ENCODE assay signal across 26 cellular contexts in genomic region chr17:14341866-14342265, GRCh38. TPM values are rescaled to one million over a fixed set of nuclear protein-coding genes. Genes with fewer than 3 reads are reported as not detected.
A peak's percentile ranks its signal among the peaks of the same experiment; 100 is the strongest.
DNase-seq lines count a peak whose midpoint lies in the region; ATAC-seq and TF ChIP-seq lines count a peak whose summit lies in the region.
"Had no signal": no experiment of that assay in that cellular context is flagged by ENCODE, and none has a peak within 500 bp of the region (broad histone marks: within the 10 kb centered on the region; RNA-seq: fewer than 3 reads in every experiment).

No MANE protein-coding gene starts in this region.

- TF ChIP-seq CTCF in fibroblast of pulmonary artery (IDR thresholded peaks at IDR 0.05; ENCODE audit: low read length, missing control alignments): no peak
- TF ChIP-seq CTCF in osteocyte (IDR thresholded peaks at IDR 0.05): no peak
- TF ChIP-seq CTCF in omental fat pad (IDR thresholded peaks at IDR 0.05): no peak

- H3K4me1 Mint-ChIP-seq in activated naive CD8-positive, alpha-beta T cell (ENCODE audit: low read depth): peaks cover 51% of the 10 kb centered on the region
- peaks cover 47% of the 10 kb centered on the region for H3K4me1 Mint-ChIP-seq in activated naive CD8-positive, alpha-beta T cell treated with anti-CD3 and anti-CD28 coated beads, Interleukin-2, amount 50 U/mL, for 24 hours
- H3K4me1 Mint-ChIP-seq in osteocyte (ENCODE audit: unreplicated experiment): peaks cover 42% of the 10 kb centered on the region

- peaks cover 12% of the 10 kb centered on the region for H3K36me3 Mint-ChIP-seq in activated naive CD8-positive, alpha-beta T cell
- H3K36me3 Mint-ChIP-seq in activated naive CD8-positive, alpha-beta T cell treated with anti-CD3 and anti-CD28 coated beads, Interleukin-2, amount 50 U/mL, for 24 hours (ENCODE audit: low read depth): peaks cover 16% of the 10 kb centered on the region
- H3K36me3 Mint-ChIP-seq in osteocyte (ENCODE audit: unreplicated experiment): peaks cover 32% of the 10 kb centered on the region

- no peak overlapping the region for H3K4me3 Mint-ChIP-seq in activated naive CD8-positive, alpha-beta T cell
- H3K4me3 Mint-ChIP-seq in activated naive CD8-positive, alpha-beta T cell treated with anti-CD3 and anti-CD28 coated beads, Interleukin-2, amount 50 U/mL, for 24 hours: no peak overlapping the region
- no peak overlapping the region for H3K4me3 Mint-ChIP-seq in osteocyte (ENCODE audit: unreplicated experiment)
- H3K4me3 Mint-ChIP-seq: HFFc6 had no signal

- H3K27me3 Mint-ChIP-seq in activated naive CD8-positive, alpha-beta T cell: no peaks in the 10 kb centered on the region
- H3K27me3 Mint-ChIP-seq in activated naive CD8-positive, alpha-beta T cell treated with anti-CD3 and anti-CD28 coated beads, Interleukin-2, amount 50 U/mL, for 24 hours: no peaks in the 10 kb centered on the region
- H3K27me3 Mint-ChIP-seq in osteocyte (ENCODE audit: unreplicated experiment): no peaks in the 10 kb centered on the region

- ATAC-seq in activated naive CD8-positive, alpha-beta T cell treated with anti-CD3 and anti-CD28 coated beads, Interleukin-2, amount 50 U/mL, for 24 hours: no peak
- no peak for ATAC-seq in omental fat pad (ENCODE audit: low FRiP score)
- ATAC-seq: left cardiac atrium; psoas muscle; stimulated activated naive B cell treated with anti-CD40 and anti-IgM and Interleukin-4, amounts not matched to agents 10 μg/mL and 1 μg/mL and 100 μg/mL, for 72 hours had no signal

- H3K9me3 Mint-ChIP-seq in activated naive CD8-positive, alpha-beta T cell (ENCODE audit: low read depth): no peaks in the 10 kb centered on the region
- H3K9me3 Mint-ChIP-seq in activated naive CD8-positive, alpha-beta T cell treated with anti-CD3 and anti-CD28 coated beads, Interleukin-2, amount 50 U/mL, for 24 hours: no peaks in the 10 kb centered on the region
- H3K9me3 Mint-ChIP-seq in osteocyte (ENCODE audit: unreplicated experiment): no peaks in the 10 kb centered on the region
- H3K9me3 Mint-ChIP-seq: HFFc6; stimulated activated naive B cell treated with anti-CD40 and anti-IgM and Interleukin-4, amounts not matched to agents 10 μg/mL and 1 μg/mL and 100 μg/mL, for 72 hours had no signal

- H3K27ac Mint-ChIP-seq in activated naive CD8-positive, alpha-beta T cell: peak overlapping the region; percentile 95
- no peak overlapping the region for H3K27ac Mint-ChIP-seq in activated naive CD8-positive, alpha-beta T cell treated with anti-CD3 and anti-CD28 coated beads, Interleukin-2, amount 50 U/mL, for 24 hours
- H3K27ac Mint-ChIP-seq in osteocyte (ENCODE audit: unreplicated experiment): peak overlapping the region; percentile 4
- H3K27ac Mint-ChIP-seq: stimulated activated naive B cell treated with anti-CD40 and anti-IgM and Interleukin-4, amounts not matched to agents 10 μg/mL and 1 μg/mL and 100 μg/mL, for 72 hours had no signal

- H3K4me3 ChIP-seq in fibroblast of pulmonary artery (replicated peaks; ENCODE audit: low read depth, low read length): no peak overlapping the region
- H3K4me3 ChIP-seq: psoas muscle, sigmoid colon, upper lobe of left lung had no signal

- DNase-seq in activated naive CD8-positive, alpha-beta T cell treated with anti-CD3 and anti-CD28 coated beads, Interleukin-2, amount 50 U/mL, for 24 hours: no peak
- DNase-seq in NCI-H82 (lab: John Stamatoyannopoulos, UW) (peak; percentile 99), fibroblast of pulmonary artery (ENCODE audit: low read depth) (peak; percentile 17), osteocyte (ENCODE audit: extremely low spot score, unreplicated experiment) (no peak), HCEC 1CT (no peak), omental fat pad (ENCODE audit: low spot score) (no peak)
- no peak for DNase-seq in activated CD4-positive, alpha-beta T cell treated with anti-CD3 and anti-CD28 coated beads for 4 hours
- DNase-seq: activated gamma-delta T cell; Caco-2; head of caudate nucleus; HFFc6; KG1; left cardiac atrium; mammary epithelial cell; MM.1S; NCI-H1417 treated with DMSO at 0.1 percent for 48 hours; NCI-H2081 treated with DMSO at 0.1 percent for 48 hours; NCI-H526; psoas muscle; RPMI8226; sigmoid colon; stimulated activated CD4-positive, alpha-beta T cell treated with anti-CD3 and anti-CD28 coated beads, Interleukin-4, amount 100 ng/mL, for 4 hours; stimulated activated naive B cell treated with anti-CD40 and anti-IgM and Interleukin-4, amounts not matched to agents 10 μg/mL and 1 μg/mL and 100 μg/mL, for 72 hours; upper lobe of left lung had no signal

RNA-seq across cellular contexts. Expression of gene HS3ST3B1, which starts 41.0 kb away (rescaled TPM):
- total RNA-seq in osteocyte (76.9 and 77.0 TPM in 2 replicates), omental fat pad (1 to 10 TPM; 1.3 to 5.8 (median 4.8) TPM)
- total RNA-seq: A673 had no signal

Comparison
In these comparisons a context has a peak if more than half of its experiments do, and no peak if none do; other contexts are left out.
1. DNase-seq: peak in NCI-H82 (single experiment) and fibroblast of pulmonary artery (single experiment); none in activated naive CD8-positive, alpha-beta T cell treated with anti-CD3 and anti-CD28 coated beads, Interleukin-2, amount 50 U/mL, for 24 hours (single experiment), osteocyte (single experiment), HCEC 1CT (single experiment), activated CD4-positive, alpha-beta T cell treated with anti-CD3 and anti-CD28 coated beads for 4 hours (0 of 2) and omental fat pad (single experiment).
2. RNA of gene HS3ST3B1, which starts 41.0 kb away (total RNA-seq): 76.9 to 77.0 TPM in osteocyte; 1.3 to 5.8 TPM in omental fat pad; every median in the first group is over 10 times any median in the second.